1 cellular context compared by ENCODE assay signal in the genomic region with DNA sequence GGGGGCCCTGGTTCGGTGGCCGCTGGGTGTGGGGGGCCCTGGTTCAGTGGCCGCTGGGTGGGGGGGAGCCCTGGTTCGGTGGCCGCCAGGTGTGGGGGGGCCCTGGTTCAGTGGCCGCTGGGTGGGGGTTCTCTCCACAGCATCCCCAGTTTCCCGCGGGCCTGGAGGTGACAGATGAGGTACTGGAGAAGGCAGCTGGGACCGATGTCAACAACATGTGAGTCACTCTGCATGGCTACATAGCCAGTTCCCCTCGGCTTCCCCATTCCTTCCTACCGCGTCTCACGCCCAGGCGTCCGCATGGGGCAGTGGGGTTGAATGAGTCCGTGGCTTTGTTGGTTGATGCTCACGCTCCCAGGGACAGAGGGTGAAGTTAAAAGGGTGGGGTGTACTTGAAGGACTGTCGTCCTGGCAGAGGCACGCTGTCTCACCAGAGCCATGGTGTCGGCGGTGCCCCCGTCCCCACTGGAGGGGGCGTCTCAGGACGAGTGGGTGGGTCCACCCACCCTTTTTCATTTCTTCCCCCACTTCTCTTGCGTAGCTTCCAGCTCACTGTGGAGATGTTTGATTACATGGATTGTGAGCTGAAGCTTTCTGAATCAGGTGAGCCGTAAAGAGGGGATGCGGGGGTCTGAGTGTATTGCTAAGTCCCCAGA.
TF ChIP-seq lines count a peak whose summit lies in the region.

No MANE protein-coding gene starts in this region.

TF ChIP-seq in SK-N-SH, 30 proteins besides CTCF, POLR2A, EP300 and RAD21 (continued from another document):
- TF ChIP-seq, protein P1, sequence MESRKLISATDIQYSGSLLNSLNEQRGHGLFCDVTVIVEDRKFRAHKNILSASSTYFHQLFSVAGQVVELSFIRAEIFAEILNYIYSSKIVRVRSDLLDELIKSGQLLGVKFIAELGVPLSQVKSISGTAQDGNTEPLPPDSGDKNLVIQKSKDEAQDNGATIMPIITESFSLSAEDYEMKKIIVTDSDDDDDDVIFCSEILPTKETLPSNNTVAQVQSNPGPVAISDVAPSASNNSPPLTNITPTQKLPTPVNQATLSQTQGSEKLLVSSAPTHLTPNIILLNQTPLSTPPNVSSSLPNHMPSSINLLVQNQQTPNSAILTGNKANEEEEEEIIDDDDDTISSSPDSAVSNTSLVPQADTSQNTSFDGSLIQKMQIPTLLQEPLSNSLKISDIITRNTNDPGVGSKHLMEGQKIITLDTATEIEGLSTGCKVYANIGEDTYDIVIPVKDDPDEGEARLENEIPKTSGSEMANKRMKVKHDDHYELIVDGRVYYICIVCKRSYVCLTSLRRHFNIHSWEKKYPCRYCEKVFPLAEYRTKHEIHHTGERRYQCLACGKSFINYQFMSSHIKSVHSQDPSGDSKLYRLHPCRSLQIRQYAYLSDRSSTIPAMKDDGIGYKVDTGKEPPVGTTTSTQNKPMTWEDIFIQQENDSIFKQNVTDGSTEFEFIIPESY (IDR thresholded peaks at IDR 0.05; ENCODE audit: borderline replicate concordance, low read depth): no peak
- TF ChIP-seq TCF12 (IDR thresholded peaks at IDR 0.05): no peak
- TF ChIP-seq EZH2phosphoT487 (IDR thresholded peaks at IDR 0.05; ENCODE audit: borderline replicate concordance, low read depth): no peak
- TF ChIP-seq, protein P2, sequence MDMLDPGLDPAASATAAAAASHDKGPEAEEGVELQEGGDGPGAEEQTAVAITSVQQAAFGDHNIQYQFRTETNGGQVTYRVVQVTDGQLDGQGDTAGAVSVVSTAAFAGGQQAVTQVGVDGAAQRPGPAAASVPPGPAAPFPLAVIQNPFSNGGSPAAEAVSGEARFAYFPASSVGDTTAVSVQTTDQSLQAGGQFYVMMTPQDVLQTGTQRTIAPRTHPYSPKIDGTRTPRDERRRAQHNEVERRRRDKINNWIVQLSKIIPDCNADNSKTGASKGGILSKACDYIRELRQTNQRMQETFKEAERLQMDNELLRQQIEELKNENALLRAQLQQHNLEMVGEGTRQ (IDR thresholded peaks at IDR 0.05; ENCODE audit: borderline replicate concordance, low read depth, low read length): no peak
- TF ChIP-seq, protein P3, sequence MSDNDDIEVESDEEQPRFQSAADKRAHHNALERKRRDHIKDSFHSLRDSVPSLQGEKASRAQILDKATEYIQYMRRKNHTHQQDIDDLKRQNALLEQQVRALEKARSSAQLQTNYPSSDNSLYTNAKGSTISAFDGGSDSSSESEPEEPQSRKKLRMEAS (IDR thresholded peaks at IDR 0.05; ENCODE audit: low read depth): no peak
- TF ChIP-seq, protein P4, sequence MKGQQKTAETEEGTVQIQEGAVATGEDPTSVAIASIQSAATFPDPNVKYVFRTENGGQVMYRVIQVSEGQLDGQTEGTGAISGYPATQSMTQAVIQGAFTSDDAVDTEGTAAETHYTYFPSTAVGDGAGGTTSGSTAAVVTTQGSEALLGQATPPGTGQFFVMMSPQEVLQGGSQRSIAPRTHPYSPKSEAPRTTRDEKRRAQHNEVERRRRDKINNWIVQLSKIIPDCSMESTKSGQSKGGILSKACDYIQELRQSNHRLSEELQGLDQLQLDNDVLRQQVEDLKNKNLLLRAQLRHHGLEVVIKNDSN (IDR thresholded peaks at IDR 0.05; ENCODE audit: borderline replicate concordance, low read depth): no peak
- TF ChIP-seq RFX5 (IDR thresholded peaks at IDR 0.05; ENCODE audit: low read length): no peak
TF ChIP-seq in SK-N-SH: peak in this region for 0.
